In the genomic region with DNA sequence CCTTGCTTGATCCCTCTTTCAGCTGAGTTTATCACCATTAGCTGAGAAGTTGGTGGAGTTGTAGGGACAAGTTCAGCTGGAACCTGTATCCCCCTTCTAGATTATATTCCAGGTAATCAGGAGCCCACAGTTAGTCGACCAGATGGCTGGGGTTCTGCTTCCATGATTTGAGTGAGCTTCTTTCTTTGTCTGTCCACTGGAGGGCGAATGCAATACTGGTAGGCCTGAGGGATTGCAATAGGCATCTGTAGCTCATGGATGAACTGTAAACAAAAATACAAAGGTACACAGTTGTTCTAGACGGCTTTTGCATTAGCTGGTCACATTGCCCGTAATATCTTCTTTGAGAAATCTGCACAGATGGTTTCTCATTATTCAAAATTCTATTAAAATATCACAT, we compare ENCODE assay signal across 1 cellular context.
TF ChIP-seq lines count a peak whose summit lies in the region.

No MANE protein-coding gene starts in this region.

TF ChIP-seq in HCT116, 20 proteins besides CTCF, POLR2A, EP300 and RAD21 (continued from another document):
- no peak for TF ChIP-seq ZNF274 (IDR thresholded peaks at IDR 0.05; ENCODE audit: low read depth, low read length)
- TF ChIP-seq CBX3 (IDR thresholded peaks at IDR 0.05; ENCODE audit: low read depth) = no peak
- TF ChIP-seq SIN3A (IDR thresholded peaks at IDR 0.05; ENCODE audit: low read depth) = no peak
- TF ChIP-seq YY1 (IDR thresholded peaks at IDR 0.05; ENCODE audit: extremely low read depth, insufficient replicate concordance, low read depth, low read length) = no peak
- TF ChIP-seq, protein P1, sequence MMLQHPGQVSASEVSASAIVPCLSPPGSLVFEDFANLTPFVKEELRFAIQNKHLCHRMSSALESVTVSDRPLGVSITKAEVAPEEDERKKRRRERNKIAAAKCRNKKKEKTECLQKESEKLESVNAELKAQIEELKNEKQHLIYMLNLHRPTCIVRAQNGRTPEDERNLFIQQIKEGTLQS (IDR thresholded peaks at IDR 0.05) = no peak
- no peak for TF ChIP-seq FOSL1 (IDR thresholded peaks at IDR 0.05; ENCODE audit: low read depth)
- no peak for TF ChIP-seq SP1 (IDR thresholded peaks at IDR 0.05; ENCODE audit: low read depth)
- TF ChIP-seq, protein P2, sequence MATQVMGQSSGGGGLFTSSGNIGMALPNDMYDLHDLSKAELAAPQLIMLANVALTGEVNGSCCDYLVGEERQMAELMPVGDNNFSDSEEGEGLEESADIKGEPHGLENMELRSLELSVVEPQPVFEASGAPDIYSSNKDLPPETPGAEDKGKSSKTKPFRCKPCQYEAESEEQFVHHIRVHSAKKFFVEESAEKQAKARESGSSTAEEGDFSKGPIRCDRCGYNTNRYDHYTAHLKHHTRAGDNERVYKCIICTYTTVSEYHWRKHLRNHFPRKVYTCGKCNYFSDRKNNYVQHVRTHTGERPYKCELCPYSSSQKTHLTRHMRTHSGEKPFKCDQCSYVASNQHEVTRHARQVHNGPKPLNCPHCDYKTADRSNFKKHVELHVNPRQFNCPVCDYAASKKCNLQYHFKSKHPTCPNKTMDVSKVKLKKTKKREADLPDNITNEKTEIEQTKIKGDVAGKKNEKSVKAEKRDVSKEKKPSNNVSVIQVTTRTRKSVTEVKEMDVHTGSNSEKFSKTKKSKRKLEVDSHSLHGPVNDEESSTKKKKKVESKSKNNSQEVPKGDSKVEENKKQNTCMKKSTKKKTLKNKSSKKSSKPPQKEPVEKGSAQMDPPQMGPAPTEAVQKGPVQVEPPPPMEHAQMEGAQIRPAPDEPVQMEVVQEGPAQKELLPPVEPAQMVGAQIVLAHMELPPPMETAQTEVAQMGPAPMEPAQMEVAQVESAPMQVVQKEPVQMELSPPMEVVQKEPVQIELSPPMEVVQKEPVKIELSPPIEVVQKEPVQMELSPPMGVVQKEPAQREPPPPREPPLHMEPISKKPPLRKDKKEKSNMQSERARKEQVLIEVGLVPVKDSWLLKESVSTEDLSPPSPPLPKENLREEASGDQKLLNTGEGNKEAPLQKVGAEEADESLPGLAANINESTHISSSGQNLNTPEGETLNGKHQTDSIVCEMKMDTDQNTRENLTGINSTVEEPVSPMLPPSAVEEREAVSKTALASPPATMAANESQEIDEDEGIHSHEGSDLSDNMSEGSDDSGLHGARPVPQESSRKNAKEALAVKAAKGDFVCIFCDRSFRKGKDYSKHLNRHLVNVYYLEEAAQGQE (IDR thresholded peaks at IDR 0.05; ENCODE audit: low read depth) = no peak
- TF ChIP-seq JUND (IDR thresholded peaks at IDR 0.05) = no peak
- TF ChIP-seq TCF7L2 (IDR thresholded peaks at IDR 0.05; ENCODE audit: borderline replicate concordance, extremely low read depth, insufficient read depth, insufficient read length) = no peak
- no peak for TF ChIP-seq CEBPB (IDR thresholded peaks at IDR 0.05; ENCODE audit: low read depth)
